2 cellular contexts compared by ENCODE assay signal in the genomic region with DNA sequence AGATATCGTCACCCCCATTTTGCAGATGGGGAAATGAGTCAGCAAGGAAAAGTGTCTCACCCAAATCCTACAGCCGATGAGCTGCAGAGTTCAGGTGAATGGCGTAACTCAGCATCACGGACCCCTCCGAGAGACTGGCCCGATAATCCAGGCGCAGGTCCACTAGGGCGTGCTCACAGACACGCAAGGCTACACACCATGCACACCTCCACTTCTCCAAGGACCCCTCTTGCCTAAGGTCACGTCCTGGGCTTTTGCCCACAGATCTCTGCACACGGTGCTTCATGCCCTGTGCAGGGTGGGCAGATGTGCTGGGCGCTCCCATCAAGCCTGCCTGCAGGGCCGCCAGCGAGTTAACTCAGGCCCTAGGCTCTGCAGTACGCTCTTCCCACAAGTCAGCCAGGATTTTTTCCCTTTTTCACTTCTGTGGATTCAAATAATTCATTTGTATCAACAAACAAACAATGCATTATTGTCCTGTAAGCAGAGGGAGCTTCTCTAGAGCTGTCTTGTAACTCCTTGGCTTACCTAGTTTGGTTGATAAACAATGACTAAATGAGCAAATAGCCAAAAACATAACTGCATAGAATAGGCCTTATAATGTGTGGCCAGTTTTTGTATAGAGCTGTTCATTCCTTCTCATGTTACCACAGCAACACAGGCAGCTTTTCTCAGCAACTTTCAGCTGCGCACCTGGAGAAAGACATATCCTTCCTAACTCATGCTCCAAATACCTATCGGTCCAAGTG.
TF ChIP-seq lines count a peak whose summit lies in the region.

No MANE protein-coding gene starts in this region.

TF ChIP-seq in H1, 55 proteins besides CTCF, POLR2A, EP300 and RAD21:
- TF ChIP-seq ZNF274 (IDR thresholded peaks at IDR 0.05; ENCODE audit: borderline replicate concordance, extremely low read depth, low read length), result no peak
- peak; percentile 55; the same call in 1 of the 2 replicates for TF ChIP-seq POLR2AphosphoS5 (IDR thresholded peaks at IDR 0.05; ENCODE audit: low read depth, low read length)

TF ChIP-seq in GM12891, 5 proteins besides CTCF, POLR2A, EP300 and RAD21:
- TF ChIP-seq PAX5 (IDR thresholded peaks at IDR 0.05; ENCODE audit: insufficient read depth, low read length, severe bottlenecking), result no peak
- no peak for TF ChIP-seq POU2F2 (IDR thresholded peaks at IDR 0.05; ENCODE audit: low read depth, low read length)
- TF ChIP-seq SPI1 (IDR thresholded peaks at IDR 0.05; ENCODE audit: low read depth, low read length), result no peak
TF ChIP-seq in GM12891: peak in this region for 0.
